ENCODE assay signal across 10 cellular contexts in genomic region chr3:106208979-106209378, GRCh38.
A peak's percentile ranks its signal among the peaks of the same experiment; 100 is the strongest.
DNase-seq lines count a peak whose midpoint lies in the region; FAIRE-seq and TF ChIP-seq lines count a peak whose summit lies in the region.
"Had no signal": no experiment of that assay in that cellular context is flagged by ENCODE, and none has a peak within 500 bp of the region (broad histone marks: within the 10 kb centered on the region; RNA-seq: fewer than 3 reads in every experiment).

No MANE protein-coding gene starts in this region.

- H3K27ac Mint-ChIP-seq in mesothelial cell of epicardium (peak overlapping the region; percentile 59), endothelial cell (ENCODE audit: unreplicated experiment) (no peak overlapping the region)

- H3K9me3 Mint-ChIP-seq in mesothelial cell of epicardium: peaks cover 13% of the 10 kb centered on the region
- H3K9me3 Mint-ChIP-seq in endothelial cell (ENCODE audit: unreplicated experiment): peaks cover 6% of the 10 kb centered on the region

- H3K4me3 Mint-ChIP-seq in mesothelial cell of epicardium (no peak overlapping the region), endothelial cell (ENCODE audit: unreplicated experiment) (no peak overlapping the region)

- H3K27me3 ChIP-seq in bronchial epithelial cell (ENCODE audit: control insufficient read depth, insufficient read depth, low read length): no peaks in the 10 kb centered on the region
- H3K27me3 ChIP-seq: sigmoid colon had no signal

- H3K36me3 Mint-ChIP-seq in mesothelial cell of epicardium: peaks cover 7% of the 10 kb centered on the region
- no peaks in the 10 kb centered on the region for H3K36me3 Mint-ChIP-seq in endothelial cell (ENCODE audit: low read depth, unreplicated experiment)

- no peak for FAIRE-seq in bronchial epithelial cell (lab: Jason Lieb, UNC)

- H3K4me1 Mint-ChIP-seq in mesothelial cell of epicardium: peaks cover 53% of the 10 kb centered on the region
- peaks cover 18% of the 10 kb centered on the region for H3K4me1 Mint-ChIP-seq in endothelial cell (ENCODE audit: unreplicated experiment)

- H3K27me3 Mint-ChIP-seq in mesothelial cell of epicardium (ENCODE audit: low read depth) (no peaks in the 10 kb centered on the region), endothelial cell (ENCODE audit: unreplicated experiment) (no peaks in the 10 kb centered on the region)

- DNase-seq in NCI-H2171 treated with DMSO at 0.1 percent for 48 hours (lab: John Stamatoyannopoulos, UW) (peak; percentile 28), NCI-H2171 (lab: John Stamatoyannopoulos, UW) (no peak), LNCaP clone FGC (ENCODE audit: low read depth) (peak; percentile 30), bronchial epithelial cell (ENCODE audit: low read depth) (peak; percentile 47), mesothelial cell of epicardium (ENCODE audit: low spot score in 2 of 2, unreplicated experiment in 2 of 2) (no peak), endothelial cell (ENCODE audit: low spot score) (no peak), GM10266 (ENCODE audit: extremely low spot score) (no peak)
- no peak for DNase-seq in activated CD4-positive, alpha-beta T cell treated with anti-CD3 and anti-CD28 coated beads, Interleukin-2, amount 50 U/mL, for 1 hour
- DNase-seq: NCI-H187 treated with DMSO at 0.1 percent for 48 hours, sigmoid colon had no signal

- TF ChIP-seq CTCF in LNCaP clone FGC (IDR thresholded peaks at IDR 0.05; ENCODE audit: control insufficient read depth, extremely low read depth, insufficient read depth) (peak; percentile 68), bronchial epithelial cell (IDR thresholded peaks at IDR 0.05; ENCODE audit: insufficient read depth, low read length, severe bottlenecking) (no peak), mesothelial cell of epicardium (IDR thresholded peaks at IDR 0.05; ENCODE audit: unreplicated experiment) (no peak), endothelial cell (IDR thresholded peaks at IDR 0.05; ENCODE audit: unreplicated experiment) (no peak), GM10266 (IDR thresholded peaks at IDR 0.05; ENCODE audit: control insufficient read depth, insufficient read depth, low read depth, missing control alignments) (no peak)

- no peak overlapping the region for H3K4me3 ChIP-seq in LNCaP clone FGC (ENCODE audit: low read depth, low read length)
- H3K4me3 ChIP-seq in bronchial epithelial cell (ENCODE audit: low read depth, low read length): no peak overlapping the region
- H3K4me3 ChIP-seq: sigmoid colon had no signal

- no peaks in the 10 kb centered on the region for H3K36me3 ChIP-seq in bronchial epithelial cell (ENCODE audit: control insufficient read depth, insufficient read depth, low read length)
- H3K36me3 ChIP-seq: sigmoid colon had no signal

Comparison
In these comparisons a context has a peak if more than half of its experiments do, and no peak if none do; other contexts are left out.
1. DNase-seq: peak in NCI-H2171 treated with DMSO at 0.1 percent for 48 hours (single experiment), LNCaP clone FGC (single experiment) and bronchial epithelial cell (single experiment); none in NCI-H2171 (single experiment), mesothelial cell of epicardium (0 of 2), endothelial cell (single experiment), GM10266 (single experiment) and activated CD4-positive, alpha-beta T cell treated with anti-CD3 and anti-CD28 coated beads, Interleukin-2, amount 50 U/mL, for 1 hour (single experiment).